In genomic region chr18:12371590-12371989, GRCh38 we compare ENCODE assay signal across 27 cellular contexts. TPM values are rescaled to one million over a fixed set of nuclear protein-coding genes. Genes with fewer than 3 reads are reported as not detected.
DNase-seq lines count a peak whose midpoint lies in the region; ATAC-seq, FAIRE-seq and TF ChIP-seq lines count a peak whose summit lies in the region.
"Had no signal": no experiment of that assay in that cellular context is flagged by ENCODE, and none has a peak within 500 bp of the region (broad histone marks: within the 10 kb centered on the region; RNA-seq: fewer than 3 reads in every experiment).

No MANE protein-coding gene starts in this region.

- peaks cover 46% of the 10 kb centered on the region for H3K36me3 Mint-ChIP-seq in activated CD8-positive, alpha-beta T cell treated with anti-CD3 and anti-CD28 coated beads, Interleukin-2, amount 10 ng/mL, durations not matched to agents 7 days and 5 days (ENCODE audit: low read depth)
- H3K36me3 Mint-ChIP-seq in activated CD8-positive, alpha-beta T cell treated with anti-CD3 and anti-CD28 coated beads for 36 hours (ENCODE audit: low read depth), result peaks cover 53% of the 10 kb centered on the region
- peaks cover 59% of the 10 kb centered on the region for H3K36me3 Mint-ChIP-seq in CD4-positive, alpha-beta T cell (ENCODE audit: low read depth)
- H3K36me3 Mint-ChIP-seq in WTC11, result peaks cover 31% of the 10 kb centered on the region

- H3K9me3 Mint-ChIP-seq in activated CD8-positive, alpha-beta T cell treated with anti-CD3 and anti-CD28 coated beads, Interleukin-2, amount 10 ng/mL, durations not matched to agents 7 days and 5 days (ENCODE audit: insufficient read depth), result no peaks in the 10 kb centered on the region
- no peaks in the 10 kb centered on the region for H3K9me3 Mint-ChIP-seq in activated CD8-positive, alpha-beta T cell treated with anti-CD3 and anti-CD28 coated beads for 36 hours
- H3K9me3 Mint-ChIP-seq in CD4-positive, alpha-beta T cell, result no peaks in the 10 kb centered on the region
- no peaks in the 10 kb centered on the region for H3K9me3 Mint-ChIP-seq in WTC11
- H3K9me3 Mint-ChIP-seq: CD14-positive monocyte; central memory CD8-positive, alpha-beta T cell; endodermal cell had no signal

- peaks cover 45% of the 10 kb centered on the region for H3K4me1 Mint-ChIP-seq in activated CD8-positive, alpha-beta T cell treated with anti-CD3 and anti-CD28 coated beads, Interleukin-2, amount 10 ng/mL, durations not matched to agents 7 days and 5 days (ENCODE audit: low read depth)
- peaks cover 43% of the 10 kb centered on the region for H3K4me1 Mint-ChIP-seq in activated CD8-positive, alpha-beta T cell treated with anti-CD3 and anti-CD28 coated beads for 36 hours (ENCODE audit: low read depth)
- H3K4me1 Mint-ChIP-seq in CD4-positive, alpha-beta T cell (ENCODE audit: low read depth), result peaks cover 51% of the 10 kb centered on the region
- H3K4me1 Mint-ChIP-seq in WTC11, result peaks cover 34% of the 10 kb centered on the region

- CTCF ChIA-PET in activated CD8-positive, alpha-beta T cell treated with anti-CD3 and anti-CD28 coated beads, Interleukin-2, amount 10 ng/mL, durations not matched to agents 7 days and 5 days (lab: Charles Lee), result no interaction called here
- CTCF ChIA-PET in activated CD8-positive, alpha-beta T cell treated with anti-CD3 and anti-CD28 coated beads for 36 hours (lab: Charles Lee), result no interaction called here
- CTCF ChIA-PET in CD4-positive, alpha-beta T cell (lab: Charles Lee), result no interaction called here
- CTCF ChIA-PET in WTC11 (lab: Charles Lee), result no interaction called here

- no peaks in the 10 kb centered on the region for H3K9me3 ChIP-seq in CD4-positive, alpha-beta T cell (ENCODE audit: control insufficient read depth, low read length)
- no peaks in the 10 kb centered on the region for H3K9me3 ChIP-seq in muscle layer of duodenum (ENCODE audit: control insufficient read depth in 1 of 2, low read length in 2 of 2)
- H3K9me3 ChIP-seq: esophagus muscularis mucosa, SJCRH30, uterus had no signal

- no peak for DNase-seq in activated CD8-positive, alpha-beta T cell treated with anti-CD3 and anti-CD28 coated beads, Interleukin-2, amount 10 ng/mL, durations not matched to agents 7 days and 5 days
- no peak for DNase-seq in activated CD8-positive, alpha-beta T cell treated with anti-CD3 and anti-CD28 coated beads for 36 hours
- no peak for DNase-seq in CD4-positive, alpha-beta T cell
- DNase-seq in WTC11 (ENCODE audit: low spot score) (no peak), urothelium cell line (ENCODE audit: low spot score) (no peak)
- DNase-seq: activated CD4-positive, alpha-beta T cell treated with anti-CD3 and anti-CD28 coated beads, Interleukin-2, amount 50 U/mL, for 48 hours; activated CD4-positive, CD25-positive, alpha-beta regulatory T cell; activated effector memory CD4-positive, alpha-beta T cell treated with Interleukin-2 at 50 U/mL for 16 hours; dermis blood vessel endothelial cell; endodermal cell; foreskin fibroblast; NCI-H1092 treated with DMSO at 0.1 percent for 48 hours; NCI-H1694 treated with DMSO at 0.1 percent for 48 hours; NCI-H82; SJCRH30; stimulated activated naive CD4-positive, alpha-beta T cell; uterus had no signal

- POLR2A ChIA-PET in activated CD8-positive, alpha-beta T cell treated with anti-CD3 and anti-CD28 coated beads, Interleukin-2, amount 10 ng/mL, durations not matched to agents 7 days and 5 days (lab: Charles Lee), result no interaction called here
- POLR2A ChIA-PET in activated CD8-positive, alpha-beta T cell treated with anti-CD3 and anti-CD28 coated beads for 36 hours (lab: Charles Lee), result interaction anchor here (0.7 to 1.1 kb wide), 2 partner anchors 30 to 752 kb away, joined by 3 to 4 read pairs; no protein-coding TSS in a partner anchor
- POLR2A ChIA-PET in CD4-positive, alpha-beta T cell (lab: Charles Lee), result no interaction called here
- POLR2A ChIA-PET in WTC11 (lab: Charles Lee), result no interaction called here

- no peak for TF ChIP-seq CTCF in activated CD8-positive, alpha-beta T cell treated with anti-CD3 and anti-CD28 coated beads for 36 hours (IDR thresholded peaks at IDR 0.05)
- no peak for TF ChIP-seq CTCF in CD4-positive, alpha-beta T cell (IDR thresholded peaks at IDR 0.05)
- TF ChIP-seq CTCF in WTC11 (IDR thresholded peaks at IDR 0.05), result no peak

- H3K27ac ChIP-seq in CD4-positive, alpha-beta T cell (ENCODE audit: low read depth, low read length), result no peak overlapping the region
- H3K27ac ChIP-seq in muscle layer of duodenum (ENCODE audit: low read length), result peak overlapping the region; percentile 58
- H3K27ac ChIP-seq: parathyroid adenoma, SJCRH30, uterus had no signal

- H3K27me3 ChIP-seq in CD4-positive, alpha-beta T cell (ENCODE audit: control insufficient read depth, insufficient read depth, low read length), result no peaks in the 10 kb centered on the region
- H3K27me3 ChIP-seq in muscle layer of duodenum (ENCODE audit: low read depth, low read length), result no peaks in the 10 kb centered on the region
- H3K27me3 ChIP-seq: esophagus muscularis mucosa, SJCRH30, uterus had no signal

- peak overlapping the region; percentile 43 for H3K27ac Mint-ChIP-seq in activated CD8-positive, alpha-beta T cell treated with anti-CD3 and anti-CD28 coated beads, Interleukin-2, amount 10 ng/mL, durations not matched to agents 7 days and 5 days
- H3K27ac Mint-ChIP-seq in activated CD8-positive, alpha-beta T cell treated with anti-CD3 and anti-CD28 coated beads for 36 hours, result no peak overlapping the region
- peak overlapping the region; percentile 24 for H3K27ac Mint-ChIP-seq in CD4-positive, alpha-beta T cell
- peak overlapping the region; percentile 57; the same call in 1 of the 2 replicates for H3K27ac Mint-ChIP-seq in WTC11
- H3K27ac Mint-ChIP-seq: endodermal cell had no signal

- no peak for ATAC-seq in activated CD8-positive, alpha-beta T cell treated with anti-CD3 and anti-CD28 coated beads, Interleukin-2, amount 10 ng/mL, durations not matched to agents 7 days and 5 days
- no peak for ATAC-seq in activated CD8-positive, alpha-beta T cell treated with anti-CD3 and anti-CD28 coated beads for 36 hours
- no peak for ATAC-seq in CD4-positive, alpha-beta T cell (ENCODE audit: poor library complexity)
- no peak for ATAC-seq in WTC11
- no peak for ATAC-seq in GM21381 (IDR thresholded peaks at IDR 0.05; ENCODE audit: unreplicated experiment)
- ATAC-seq in GM19328 (IDR thresholded peaks at IDR 0.05; ENCODE audit: unreplicated experiment), result no peak

- H3K27me3 Mint-ChIP-seq in activated CD8-positive, alpha-beta T cell treated with anti-CD3 and anti-CD28 coated beads, Interleukin-2, amount 10 ng/mL, durations not matched to agents 7 days and 5 days (ENCODE audit: low read depth), result no peaks in the 10 kb centered on the region
- no peaks in the 10 kb centered on the region for H3K27me3 Mint-ChIP-seq in activated CD8-positive, alpha-beta T cell treated with anti-CD3 and anti-CD28 coated beads for 36 hours
- H3K27me3 Mint-ChIP-seq in CD4-positive, alpha-beta T cell, result no peaks in the 10 kb centered on the region
- no peaks in the 10 kb centered on the region for H3K27me3 Mint-ChIP-seq in WTC11 (ENCODE audit: low read depth)
- H3K27me3 Mint-ChIP-seq: central memory CD8-positive, alpha-beta T cell had no signal

- H3K4me3 Mint-ChIP-seq in activated CD8-positive, alpha-beta T cell treated with anti-CD3 and anti-CD28 coated beads, Interleukin-2, amount 10 ng/mL, durations not matched to agents 7 days and 5 days, result no peak overlapping the region
- H3K4me3 Mint-ChIP-seq in activated CD8-positive, alpha-beta T cell treated with anti-CD3 and anti-CD28 coated beads for 36 hours, result no peak overlapping the region
- no peak overlapping the region for H3K4me3 Mint-ChIP-seq in CD4-positive, alpha-beta T cell
- no peak overlapping the region for H3K4me3 Mint-ChIP-seq in WTC11
- H3K4me3 Mint-ChIP-seq: CD14-positive monocyte; central memory CD8-positive, alpha-beta T cell; endodermal cell had no signal

- no peak for FAIRE-seq in urothelium cell line (lab: Jason Lieb, UNC)
- FAIRE-seq: A204.1, H1 had no signal

- peaks cover 10 to 33% of the 10 kb centered on the region in 2 donors for H3K4me1 ChIP-seq in muscle layer of duodenum (ENCODE audit: control insufficient read depth in 1 of 2, insufficient read depth in 2 of 2, low read length in 2 of 2)
- H3K4me1 ChIP-seq: uterus had no signal

- no peak overlapping the region for H3K4me3 ChIP-seq in muscle layer of duodenum (ENCODE audit: low read depth in 1 of 2, low read length in 2 of 2)
- H3K4me3 ChIP-seq: esophagus muscularis mucosa, SJCRH30, smooth muscle cell, uterus had no signal

- H3K36me3 ChIP-seq in muscle layer of duodenum (ENCODE audit: control insufficient read depth in 1 of 2, insufficient read depth in 2 of 2, low read length in 2 of 2), result peaks cover 9 to 18% of the 10 kb centered on the region in 2 donors
- H3K36me3 ChIP-seq: uterus had no signal

- intact Hi-C loops in activated CD8-positive, alpha-beta T cell treated with anti-CD3 and anti-CD28 coated beads for 36 hours (cut with micrococcal nuclease), result loop anchor here (10.0 kb wide), 1 partner anchor 573 kb away; the partner anchor contains the start of gene SEH1L
- intact Hi-C loops in CD4-positive, alpha-beta T cell (cut with DNase I, micrococcal nuclease), result loop anchor here in 1 of 2 experiments (5.0 to 10.0 kb wide), 3 partner anchors 467 to 1356 kb away; partner anchors contain the start of genes FAM210A, MPPE1 and RNMT

TF ChIP-seq in WTC11, 78 proteins besides CTCF, POLR2A, EP300 and RAD21 (continues in another document):
- no peak for TF ChIP-seq GRHL2 (CRISPR knock-in tag; IDR thresholded peaks at IDR 0.05; ENCODE audit: insufficient replicate concordance, severe bottlenecking)

RNA-seq across cellular contexts. Expression of gene AFG3L2, which starts 5.4 kb away (rescaled TPM):
- total RNA-seq in activated CD8-positive, alpha-beta T cell treated with anti-CD3 and anti-CD28 coated beads, Interleukin-2, amount 10 ng/mL, durations not matched to agents 7 days and 5 days, result 10 to 100 TPM; 40.6 to 44.3 TPM
- total RNA-seq in activated CD8-positive, alpha-beta T cell treated with anti-CD3 and anti-CD28 coated beads for 36 hours, result 10 to 100 TPM; 60.6 to 64.0 TPM
- 10 to 100 TPM; 40.4 to 46.8 TPM for total RNA-seq in CD4-positive, alpha-beta T cell
- total RNA-seq in WTC11 (2021), result 73.9 to 109 TPM (median 76.0 TPM) in 3 replicates

RNA-seq across cellular contexts. Expression of gene PRELID3A, which starts 36.1 kb away (rescaled TPM):
- total RNA-seq in activated CD8-positive, alpha-beta T cell treated with anti-CD3 and anti-CD28 coated beads, Interleukin-2, amount 10 ng/mL, durations not matched to agents 7 days and 5 days, result 1 to 10 TPM; 4.8 to 6.1 TPM
- total RNA-seq in activated CD8-positive, alpha-beta T cell treated with anti-CD3 and anti-CD28 coated beads for 36 hours, result 1 to 10 TPM; 6.3 to 6.5 TPM
- total RNA-seq in CD4-positive, alpha-beta T cell, result under 1 TPM in 1 of 2 experiments, not detected in 1; 0.22 TPM
- total RNA-seq in WTC11 (2021), result 10.4 to 13.0 TPM (median 10.5 TPM) in 3 replicates
